15 cellular contexts compared by ENCODE assay signal in the genomic region with DNA sequence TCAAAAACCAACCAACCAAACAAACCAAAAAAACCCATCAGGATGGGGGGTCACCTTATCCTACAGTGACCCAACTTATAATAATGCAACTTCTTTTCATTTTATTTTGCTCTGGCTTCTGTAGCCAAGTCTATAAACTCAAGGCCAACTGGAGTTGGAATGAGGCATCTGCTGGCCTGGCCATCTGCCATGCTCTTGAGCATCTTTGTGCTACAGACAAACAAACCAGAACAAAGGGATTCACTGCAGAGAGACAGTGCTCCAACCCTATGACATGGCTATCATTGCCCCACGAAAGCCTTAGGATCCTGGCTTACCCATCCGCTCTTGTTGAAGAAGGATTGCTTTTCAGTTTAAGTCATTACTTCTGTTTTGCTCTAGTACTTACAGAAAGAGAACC. TPM values are rescaled to one million over a fixed set of nuclear protein-coding genes. Genes with fewer than 3 reads are reported as not detected.
DNase-seq lines count a peak whose midpoint lies in the region; ATAC-seq and TF ChIP-seq lines count a peak whose summit lies in the region.
"Had no signal": no experiment of that assay in that cellular context is flagged by ENCODE, and none has a peak within 500 bp of the region (broad histone marks: within the 10 kb centered on the region; RNA-seq: fewer than 3 reads in every experiment).

No MANE protein-coding gene starts in this region.

- H3K27me3 ChIP-seq in foreskin keratinocyte: peaks cover 3% of the 10 kb centered on the region
- H3K27me3 ChIP-seq: BLaER1, thyroid gland had no signal

- no peaks in the 10 kb centered on the region for H3K4me1 Mint-ChIP-seq in naive thymus-derived CD8-positive, alpha-beta T cell

- no peaks in the 10 kb centered on the region for H3K4me1 ChIP-seq in foreskin keratinocyte
- H3K4me1 ChIP-seq: BLaER1 had no signal

- peaks cover 0 to 2% (median 0%) of the 10 kb centered on the region in 3 donors for H3K36me3 Mint-ChIP-seq in naive thymus-derived CD8-positive, alpha-beta T cell

- H3K27me3 Mint-ChIP-seq in naive thymus-derived CD8-positive, alpha-beta T cell: peaks cover 0 to 11% (median 2%) of the 10 kb centered on the region in 5 donors
- H3K27me3 Mint-ChIP-seq: dendritic cell treated with granulocyte-macrophage colony-stimulating factor and Interleukin-4, amounts not matched to agents 40 ng/mL and 50 ng/mL, for 4 days had no signal

- intact Hi-C loops in left colon (cut with DNase I, micrococcal nuclease): no loop called here

- no peak overlapping the region for H3K4me3 Mint-ChIP-seq in naive thymus-derived CD8-positive, alpha-beta T cell
- H3K4me3 Mint-ChIP-seq: activated CD8-positive, alpha-beta T cell treated with anti-CD3 and anti-CD28 coated beads, Interleukin-2, amount 10 ng/mL, durations not matched to agents 7 days and 5 days; dendritic cell treated with granulocyte-macrophage colony-stimulating factor and Interleukin-4, amounts not matched to agents 40 ng/mL and 50 ng/mL, for 4 days had no signal

- H3K27ac ChIP-seq in angular gyrus (ENCODE audit: low read depth, low read length) (peak overlapping the region; percentile 67), foreskin keratinocyte (no peak overlapping the region)
- H3K27ac ChIP-seq: BLaER1, skin epidermis, thyroid gland had no signal

- no peak overlapping the region for H3K27ac Mint-ChIP-seq in naive thymus-derived CD8-positive, alpha-beta T cell
- H3K27ac Mint-ChIP-seq: activated CD8-positive, alpha-beta T cell treated with anti-CD3 and anti-CD28 coated beads, Interleukin-2, amount 10 ng/mL, durations not matched to agents 7 days and 5 days; dendritic cell treated with granulocyte-macrophage colony-stimulating factor and Interleukin-4, amounts not matched to agents 40 ng/mL and 50 ng/mL, for 4 days had no signal

- no peak for ATAC-seq in left colon
- ATAC-seq in HG03095 (IDR thresholded peaks at IDR 0.05; ENCODE audit: unreplicated experiment): no peak
- no peak for ATAC-seq in foreskin keratinocyte
- no peak for ATAC-seq in naive thymus-derived CD8-positive, alpha-beta T cell
- ATAC-seq: activated CD8-positive, alpha-beta T cell treated with anti-CD3 and anti-CD28 coated beads, Interleukin-2, amount 10 ng/mL, durations not matched to agents 7 days and 5 days; Panc1 had no signal

- POLR2A ChIA-PET in naive thymus-derived CD8-positive, alpha-beta T cell (lab: Charles Lee): no interaction called here

- TF ChIP-seq CTCF in AG09319 (IDR thresholded peaks at IDR 0.05; ENCODE audit: low read depth, low read length) (no peak), foreskin keratinocyte (conservative IDR thresholded peaks at IDR 0.05) (no peak)

- DNase-seq in AG09319 (ENCODE audit: extremely low read depth, low read depth) (peak; percentile 5), NCI-H146 treated with DMSO at 0.1 percent for 48 hours (lab: John Stamatoyannopoulos, UW; ENCODE audit: unreplicated experiment) (peak; percentile 44), left colon (peak; percentile 16 to 33), foreskin keratinocyte (no peak), iPS-NIHi11 (ENCODE audit: low spot score) (no peak)
- DNase-seq in naive thymus-derived CD8-positive, alpha-beta T cell: no peak
- DNase-seq: activated CD8-positive, alpha-beta T cell treated with anti-CD3 and anti-CD28 coated beads, Interleukin-2, amount 10 ng/mL, durations not matched to agents 7 days and 5 days; thyroid gland had no signal

- H3K9me3 Mint-ChIP-seq in naive thymus-derived CD8-positive, alpha-beta T cell: peaks cover 0 to 3% (median 0%) of the 10 kb centered on the region in 9 donors
- H3K9me3 Mint-ChIP-seq: dendritic cell treated with granulocyte-macrophage colony-stimulating factor and Interleukin-4, amounts not matched to agents 40 ng/mL and 50 ng/mL, for 4 days had no signal

RNA-seq across cellular contexts. Expression of gene SCRG1, which starts 49.2 kb away (rescaled TPM):
- total RNA-seq in left colon: under 1 TPM in 1 of 2 donors, not detected in 1; 0.42 TPM
- not detected in 2 replicates for total RNA-seq in foreskin keratinocyte
- polyA plus RNA-seq in foreskin keratinocyte: not detected in 2 replicates
- not detected for total RNA-seq in naive thymus-derived CD8-positive, alpha-beta T cell
- not detected for polyA plus RNA-seq in naive thymus-derived CD8-positive, alpha-beta T cell
- total RNA-seq: activated CD8-positive, alpha-beta T cell treated with anti-CD3 and anti-CD28 coated beads, Interleukin-2, amount 10 ng/mL, durations not matched to agents 7 days and 5 days had no signal
- polyA plus RNA-seq: keratinocyte had no signal

Comparison
In these comparisons a context has a peak if more than half of its experiments do, and no peak if none do; other contexts are left out.
1. DNase-seq: peak in AG09319 (single experiment), NCI-H146 treated with DMSO at 0.1 percent for 48 hours (single experiment) and left colon (2 of 2); none in foreskin keratinocyte (0 of 2), naive thymus-derived CD8-positive, alpha-beta T cell (0 of 10) and iPS-NIHi11 (single experiment).